In genomic region chr7:39463252-39463651, GRCh38 we compare ENCODE assay signal across 9 cellular contexts.
"Had no signal": no experiment of that assay in that cellular context is flagged by ENCODE, and none has a peak within 500 bp of the region (broad histone marks: within the 10 kb centered on the region; RNA-seq: fewer than 3 reads in every experiment).

No MANE protein-coding gene starts in this region.

- H2AFZ ChIP-seq: GM23248 had no signal

- H3K27ac Mint-ChIP-seq: H9 had no signal

- H3K4me3 ChIP-seq: GM23248, K562 had no signal

- ATAC-seq: K562 had no signal

- H3K9me3 Mint-ChIP-seq: H9 had no signal

- FAIRE-seq: H1, H54, HTR-8/SVneo, K562 had no signal

- H3K27ac ChIP-seq: GM23248 had no signal

- DNase-seq: GM23248, H9, HCEC 1CT, IMR-90, KG1 had no signal

- H3K4me3 Mint-ChIP-seq: H9 had no signal
